Comparison of ENCODE assay signal across 22 cellular contexts in the genomic region with DNA sequence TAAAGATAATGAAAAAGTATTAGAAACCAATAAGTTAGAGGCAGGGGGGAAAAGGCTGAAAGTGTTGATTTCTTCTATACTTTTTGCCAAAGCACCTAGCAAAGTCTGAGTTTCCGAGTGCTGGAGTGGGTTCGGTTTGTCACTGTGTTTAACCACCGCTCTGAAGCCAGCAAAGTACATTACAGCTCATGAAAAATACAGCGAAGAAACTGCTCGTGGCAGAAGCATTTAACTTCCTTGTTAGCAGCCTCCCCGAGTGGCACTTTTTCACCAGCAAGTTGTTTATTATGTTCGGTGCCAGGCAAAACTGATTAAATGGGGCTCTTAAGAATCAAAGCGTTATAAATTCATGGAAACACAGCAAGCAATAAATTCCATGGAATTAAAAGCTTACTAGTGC.
A peak's percentile ranks its signal among the peaks of the same experiment; 100 is the strongest.
DNase-seq lines count a peak whose midpoint lies in the region; ATAC-seq, FAIRE-seq and TF ChIP-seq lines count a peak whose summit lies in the region.
"Had no signal": no experiment of that assay in that cellular context is flagged by ENCODE, and none has a peak within 500 bp of the region (broad histone marks: within the 10 kb centered on the region; RNA-seq: fewer than 3 reads in every experiment).

No MANE protein-coding gene starts in this region.

- H2BK5ac ChIP-seq in H9 (ENCODE audit: insufficient read length, low read length) = no peak overlapping the region

- H3K4me1 ChIP-seq in CD8-positive, alpha-beta T cell (ENCODE audit: insufficient read depth, low read length) = peaks cover 72% of the 10 kb centered on the region
- no peaks in the 10 kb centered on the region for H3K4me1 ChIP-seq in H9 (ENCODE audit: insufficient read depth, low read length)
- H3K4me1 ChIP-seq: heart left ventricle had no signal

- POLR2A ChIA-PET in CD8-positive, alpha-beta T cell (lab: Charles Lee) = no interaction called here
- POLR2A ChIA-PET in activated B cell treated with CpG ODN at 0.5 μM for 24 hours (lab: Charles Lee) = interaction anchor here (0.6 kb wide), 1 partner anchor 96 kb away, joined by 3 read pairs; no protein-coding TSS in a partner anchor

- intact Hi-C loops in CD8-positive, alpha-beta T cell (cut with DNase I, micrococcal nuclease) = no loop called here
- intact Hi-C loops in activated B cell treated with CpG ODN at 0.5 μM for 24 hours (cut with micrococcal nuclease) = no loop called here

- no peak overlapping the region for H3K4ac ChIP-seq in H9 (ENCODE audit: low read depth, low read length)

- DNase-seq in CD8-positive, alpha-beta T cell = peak in 5 of 7 experiments; percentile 3 to 40 (median 19)
- no peak for DNase-seq in activated B cell treated with CpG ODN at 0.5 μM for 24 hours
- DNase-seq in renal cortical epithelial cell (ENCODE audit: low read depth) = peak; percentile 22
- DNase-seq in H9 = no peak
- no peak for DNase-seq in cerebellar cortex (ENCODE audit: low spot score)
- no peak for DNase-seq in G401 (ENCODE audit: low spot score)
- DNase-seq: activated CD4-positive, alpha-beta T cell treated with anti-CD3 and anti-CD28 coated beads, Interleukin-2, amount 50 U/mL, for 4 hours; Caco-2; central memory CD4-positive, alpha-beta T cell; EL; heart left ventricle; NCI-H1930; NCI-H446; right cardiac atrium; SW 1271 had no signal

- H3K4me1 Mint-ChIP-seq in CD8-positive, alpha-beta T cell (ENCODE audit: low read depth) = peaks cover 84% of the 10 kb centered on the region
- peaks cover 70% of the 10 kb centered on the region for H3K4me1 Mint-ChIP-seq in activated B cell treated with CpG ODN at 0.5 μM for 24 hours
- H3K4me1 Mint-ChIP-seq in H9 = peaks cover 5 to 15% of the 10 kb centered on the region in 2 experiments

- H2BK15ac ChIP-seq in H9 (ENCODE audit: low read depth, low read length) = no peak overlapping the region

- peak overlapping the region; percentile 94 for H3K27ac Mint-ChIP-seq in CD8-positive, alpha-beta T cell
- H3K27ac Mint-ChIP-seq in activated B cell treated with CpG ODN at 0.5 μM for 24 hours (peak overlapping the region; percentile 76), H9 (peak overlapping the region in 1 of 3 experiments; percentile 41; a peak in 1 of 7 replicates)
- H3K27ac Mint-ChIP-seq: activated T-helper 1 cell treated with anti-CD3 and anti-CD28 coated beads, Interleukin-12 subunit alpha, Interleukin-12 subunit beta, Interleukin-2, Interleukin-4 antibody, amounts not matched to agents 30 ng/mL and 10 ng/mL and 1 ng/mL, durations not matched to agents 14 hours and 24 hours and 36 hours; IgD-negative memory B cell had no signal

- H3K23me2 ChIP-seq in H9 (ENCODE audit: insufficient read length, low read depth, low read length, poor library complexity, severe bottlenecking) = no peaks in the 10 kb centered on the region

- H4K8ac ChIP-seq in H9 (replicated peaks; ENCODE audit: insufficient read length, low read depth, low read length) = no peak overlapping the region

- no peak overlapping the region for H3K18ac ChIP-seq in H9 (ENCODE audit: insufficient read length, low read depth, low read length)

- peaks cover 5% of the 10 kb centered on the region for H3K36me3 ChIP-seq in CD8-positive, alpha-beta T cell (ENCODE audit: insufficient read depth, low read length)
- H3K36me3 ChIP-seq: heart left ventricle had no signal

- no peaks in the 10 kb centered on the region for H3K27me3 ChIP-seq in CD8-positive, alpha-beta T cell (ENCODE audit: insufficient read depth, low read length)
- H3K27me3 ChIP-seq in H9 (ENCODE audit: insufficient read depth, low read length) = no peaks in the 10 kb centered on the region
- H3K27me3 ChIP-seq: heart left ventricle had no signal

- no peak overlapping the region for H3K9ac ChIP-seq in H9 (ENCODE audit: extremely low read depth, insufficient read length, low read length)

- H3K79me2 ChIP-seq in H9 (ENCODE audit: insufficient read depth, low read length) = no peaks in the 10 kb centered on the region

- no peak overlapping the region for H2BK20ac ChIP-seq in H9 (ENCODE audit: low read depth, low read length, poor library complexity, severe bottlenecking)

- H3K4me3 ChIP-seq in CD8-positive, alpha-beta T cell (ENCODE audit: low read depth, low read length) = no peak overlapping the region
- H3K4me3 ChIP-seq: heart left ventricle had no signal

- no CpG with 5 or more reads among the region's 8 CpGs for WGBS in H9 (ENCODE audit: extremely low coverage, insufficient read length, low lambda C conversion rate)

- no peaks in the 10 kb centered on the region for H3K9me3 ChIP-seq in CD8-positive, alpha-beta T cell (ENCODE audit: low read length)
- no peaks in the 10 kb centered on the region for H3K9me3 ChIP-seq in H9 (ENCODE audit: control insufficient read depth, low read depth, low read length)
- H3K9me3 ChIP-seq: Caco-2, heart left ventricle had no signal

- H2BK12ac ChIP-seq in H9 (ENCODE audit: insufficient read length, low read depth, low read length) = no peak overlapping the region

- no peak overlapping the region for H4K91ac ChIP-seq in H9 (ENCODE audit: insufficient read length, low read depth, low read length)

- no peaks in the 10 kb centered on the region for H3K27me3 Mint-ChIP-seq in CD8-positive, alpha-beta T cell (ENCODE audit: low read depth)
- H3K27me3 Mint-ChIP-seq in activated B cell treated with CpG ODN at 0.5 μM for 24 hours = no peaks in the 10 kb centered on the region
- H3K27me3 Mint-ChIP-seq in H9 (ENCODE audit: low read depth) = no peaks in the 10 kb centered on the region
- H3K27me3 Mint-ChIP-seq: IgD-negative memory B cell had no signal

- no peak overlapping the region for H3K27ac ChIP-seq in CD8-positive, alpha-beta T cell (ENCODE audit: low read depth, low read length)
- no peak overlapping the region for H3K27ac ChIP-seq in H9 (ENCODE audit: insufficient read length, low read depth, low read length)
- H3K27ac ChIP-seq: heart left ventricle, HL-60 had no signal

- no peak overlapping the region for H2BK120ac ChIP-seq in H9 (ENCODE audit: low read depth, low read length, poor library complexity, severe bottlenecking)

- H3K9me3 Mint-ChIP-seq in CD8-positive, alpha-beta T cell = no peaks in the 10 kb centered on the region
- H3K9me3 Mint-ChIP-seq in activated B cell treated with CpG ODN at 0.5 μM for 24 hours (no peaks in the 10 kb centered on the region), H9 (no peaks in the 10 kb centered on the region)
- H3K9me3 Mint-ChIP-seq: activated T-helper 1 cell treated with anti-CD3 and anti-CD28 coated beads, Interleukin-12 subunit alpha, Interleukin-12 subunit beta, Interleukin-2, Interleukin-4 antibody, amounts not matched to agents 30 ng/mL and 10 ng/mL and 1 ng/mL, durations not matched to agents 14 hours and 24 hours and 36 hours; IgD-negative memory B cell; neural crest cell had no signal

- no peaks in the 10 kb centered on the region for H3K79me1 ChIP-seq in H9 (ENCODE audit: insufficient read depth, low read depth, low read length, poor library complexity, severe bottlenecking)

- H3K4me2 ChIP-seq in H9 (ENCODE audit: insufficient read depth, insufficient read length, low read length) = no peak overlapping the region

- H4K5ac ChIP-seq in H9 (ENCODE audit: insufficient read length, low read depth, low read length) = no peak overlapping the region

- no peak overlapping the region for H3K23ac ChIP-seq in H9 (ENCODE audit: insufficient read length, low read depth, low read length)

- no peaks in the 10 kb centered on the region for H4K20me1 ChIP-seq in H9 (ENCODE audit: control insufficient read depth, insufficient read depth, insufficient read length)

- peak overlapping the region; percentile 58 for H3K4me3 Mint-ChIP-seq in CD8-positive, alpha-beta T cell
- H3K4me3 Mint-ChIP-seq in activated B cell treated with CpG ODN at 0.5 μM for 24 hours = peak overlapping the region; percentile 6
- no peak overlapping the region for H3K4me3 Mint-ChIP-seq in H9
- H3K4me3 Mint-ChIP-seq: activated T-helper 1 cell treated with anti-CD3 and anti-CD28 coated beads, Interleukin-12 subunit alpha, Interleukin-12 subunit beta, Interleukin-2, Interleukin-4 antibody, amounts not matched to agents 30 ng/mL and 10 ng/mL and 1 ng/mL, durations not matched to agents 14 hours and 24 hours and 36 hours; IgD-negative memory B cell; neural crest cell had no signal

- H3T11ph ChIP-seq in H9 (ENCODE audit: low read length) = no peak overlapping the region

- no peak for TF ChIP-seq CTCF in CD8-positive, alpha-beta T cell (IDR thresholded peaks at IDR 0.05)
- TF ChIP-seq CTCF in activated B cell treated with CpG ODN at 0.5 μM for 24 hours (IDR thresholded peaks at IDR 0.05) = no peak
- no peak for TF ChIP-seq CTCF in H9 (conservative IDR thresholded peaks at IDR 0.05)

- peaks cover 44% of the 10 kb centered on the region for H3K36me3 Mint-ChIP-seq in CD8-positive, alpha-beta T cell
- H3K36me3 Mint-ChIP-seq in activated B cell treated with CpG ODN at 0.5 μM for 24 hours (ENCODE audit: low read depth) = peaks cover 45% of the 10 kb centered on the region
- H3K36me3 Mint-ChIP-seq in H9 (ENCODE audit: insufficient read depth in 1 of 3, low read depth in 3 of 3) = peaks cover 0 to 7% (median 5%) of the 10 kb centered on the region in 3 experiments; a peak in 5 of 7 replicates

- CTCF ChIA-PET in CD8-positive, alpha-beta T cell (lab: Charles Lee) = interaction anchor here (1.1 to 1.5 kb wide), 2 partner anchors 24 to 76 kb away, joined by 3 read pairs; no protein-coding TSS in a partner anchor
- CTCF ChIA-PET in activated B cell treated with CpG ODN at 0.5 μM for 24 hours (lab: Charles Lee) = no interaction called here

- H3K56ac ChIP-seq in H9 (ENCODE audit: insufficient read length, low read depth, low read length) = no peak overlapping the region

- in situ Hi-C loops in G401 (cut with HindIII; ENCODE audit: low sequenced_read_pairs) = no loop called here

- peak; percentile 79 for ATAC-seq in CD8-positive, alpha-beta T cell
- no peak for ATAC-seq in activated B cell treated with CpG ODN at 0.5 μM for 24 hours (ENCODE audit: low read depth)
- ATAC-seq: heart left ventricle, right cardiac atrium had no signal

- FAIRE-seq in islet of Langerhans (lab: Jason Lieb, UNC) = peak; percentile 36
- FAIRE-seq: keratinocyte, urothelium cell line had no signal

- no peak overlapping the region for H3K14ac ChIP-seq in H9 (ENCODE audit: insufficient read depth, low read length)

- no peak overlapping the region for H2AK5ac ChIP-seq in H9 (ENCODE audit: insufficient read length, low read length)

- H2AFZ ChIP-seq in H9 (ENCODE audit: low read length) = no peak overlapping the region

Comparison
In these comparisons a context has a peak if more than half of its experiments do, and no peak if none do; other contexts are left out.
1. DNase-seq: peak in CD8-positive, alpha-beta T cell (5 of 7) and renal cortical epithelial cell (single experiment); none in activated B cell treated with CpG ODN at 0.5 μM for 24 hours (single experiment), H9 (single experiment), cerebellar cortex (single experiment) and G401 (single experiment).
2. H3K4me3 Mint-ChIP-seq: peak in CD8-positive, alpha-beta T cell (single experiment) and activated B cell treated with CpG ODN at 0.5 μM for 24 hours (single experiment); none in H9 (0 of 2).